Comparison of ENCODE assay signal across 10 cellular contexts in genomic region chr7:135186841-135187253, GRCh38.
DNase-seq lines count a peak whose midpoint lies in the region; ATAC-seq and TF ChIP-seq lines count a peak whose summit lies in the region.
"Had no signal": no experiment of that assay in that cellular context is flagged by ENCODE, and none has a peak within 500 bp of the region (broad histone marks: within the 10 kb centered on the region; RNA-seq: fewer than 3 reads in every experiment).

No MANE protein-coding gene starts in this region.

- ATAC-seq in GM18498 (IDR thresholded peaks at IDR 0.05; ENCODE audit: unreplicated experiment) (peak; percentile 56), GM19043 (IDR thresholded peaks at IDR 0.05; ENCODE audit: low read depth, unreplicated experiment) (peak; percentile 36), HG02798 (IDR thresholded peaks at IDR 0.05; ENCODE audit: poor library complexity, unreplicated experiment) (peak; percentile 61)

- no peak overlapping the region for H2AFZ ChIP-seq in OCI-LY3 (ENCODE audit: low read depth, low read length)

- no peaks in the 10 kb centered on the region for H3K9me3 ChIP-seq in OCI-LY3 (ENCODE audit: insufficient read depth, low read length)

- no peaks in the 10 kb centered on the region for H4K20me1 ChIP-seq in OCI-LY3 (ENCODE audit: insufficient read depth, low read length)

- peak overlapping the region; percentile 12; the same call in 1 of the 2 replicates for H3K9ac ChIP-seq in OCI-LY3 (ENCODE audit: low read length)

- H3K27ac ChIP-seq in OCI-LY3 (ENCODE audit: low read length) (peak overlapping the region; percentile 27; the same call in 1 of the 2 replicates), coronary artery (no peak overlapping the region)
- H3K27ac ChIP-seq: thoracic aorta had no signal

- no peaks in the 10 kb centered on the region for H3K79me2 ChIP-seq in OCI-LY3 (ENCODE audit: low read length)

- H3K4me3 ChIP-seq in OCI-LY3 (ENCODE audit: low read length) = peak overlapping the region; percentile 61
- no peak overlapping the region for H3K4me3 ChIP-seq in coronary artery
- H3K4me3 ChIP-seq: thoracic aorta had no signal

- no peak for DNase-seq in cerebellar nuclear complex (lab: John Stamatoyannopoulos, UW)
- DNase-seq in NCI-H187 treated with DMSO at 0.1 percent for 48 hours (lab: John Stamatoyannopoulos, UW) = no peak
- DNase-seq in coronary artery (ENCODE audit: low spot score) = no peak
- DNase-seq in activated CD4-positive, alpha-beta T cell treated with anti-CD3 and anti-CD28 coated beads, Interleukin-2, amount 50 U/mL, for 4 hours = no peak
- DNase-seq: DMS 273 treated with DMSO at 0.1 percent for 48 hours had no signal

- H3K4me1 ChIP-seq in OCI-LY3 (ENCODE audit: low read length) = peaks cover 59% of the 10 kb centered on the region

- peaks cover 52% of the 10 kb centered on the region for H3K36me3 ChIP-seq in OCI-LY3 (replicated peaks; ENCODE audit: low read depth, low read length)

- H3K4me2 ChIP-seq in OCI-LY3 (ENCODE audit: low read length) = peak overlapping the region; percentile 90

- peak; percentile 25 for TF ChIP-seq CTCF in OCI-LY3 (IDR thresholded peaks at IDR 0.05; ENCODE audit: low read depth, low read length)
- TF ChIP-seq CTCF in coronary artery (IDR thresholded peaks at IDR 0.05) = no peak

- H3K27me3 ChIP-seq in OCI-LY3 (ENCODE audit: low read depth, low read length) = peaks cover 18% of the 10 kb centered on the region
